16 cellular contexts compared by ENCODE assay signal in the genomic region with DNA sequence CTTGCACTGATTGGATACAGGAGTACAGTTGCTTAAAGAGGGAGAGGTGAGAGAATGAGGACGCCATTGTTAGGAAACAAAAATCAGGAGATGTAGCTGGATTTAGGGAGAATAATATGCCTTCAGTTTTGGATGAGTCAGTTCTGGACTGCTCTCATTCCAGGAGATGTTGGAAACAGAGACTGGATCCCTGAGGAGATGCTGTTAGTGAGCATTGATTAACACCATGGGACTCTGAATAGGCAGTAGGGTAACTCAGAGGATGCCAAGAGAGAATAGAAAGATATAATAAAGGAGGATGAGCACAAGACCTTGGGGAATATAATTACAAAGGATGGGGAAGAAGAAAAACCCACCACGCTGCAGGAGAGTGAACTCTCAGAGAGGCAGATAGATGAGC. TPM values are rescaled to one million over a fixed set of nuclear protein-coding genes. Genes with fewer than 3 reads are reported as not detected.
DNase-seq lines count a peak whose midpoint lies in the region; ATAC-seq and TF ChIP-seq lines count a peak whose summit lies in the region.
"Had no signal": no experiment of that assay in that cellular context is flagged by ENCODE, and none has a peak within 500 bp of the region (broad histone marks: within the 10 kb centered on the region; RNA-seq: fewer than 3 reads in every experiment).

No MANE protein-coding gene starts in this region.

- H3K27me3 ChIP-seq in RWPE2 (ENCODE audit: insufficient read depth, poor library complexity, severe bottlenecking): no peaks in the 10 kb centered on the region

- ATAC-seq in RWPE2 (ENCODE audit: low read depth): peak; percentile 13; the same call in 1 of the 3 replicates
- ATAC-seq in omental fat pad (ENCODE audit: low FRiP score): peak; percentile 5
- ATAC-seq in HG02678 (IDR thresholded peaks at IDR 0.05; ENCODE audit: unreplicated experiment): no peak
- ATAC-seq: naive thymus-derived CD4-positive, alpha-beta T cell had no signal

- peak overlapping the region; percentile 90 for H3K27ac ChIP-seq in RWPE2 (ENCODE audit: poor library complexity, severe bottlenecking)

- no peak for TF ChIP-seq CTCF in RWPE2 (IDR thresholded peaks at IDR 0.05; ENCODE audit: poor library complexity, severe bottlenecking)
- TF ChIP-seq CTCF in omental fat pad (IDR thresholded peaks at IDR 0.05): no peak

- H3K36me3 ChIP-seq in RWPE2 (ENCODE audit: low read depth): no peaks in the 10 kb centered on the region

- no peaks in the 10 kb centered on the region for H3K9me3 ChIP-seq in RWPE2 (ENCODE audit: severe bottlenecking)

- peaks cover 32% of the 10 kb centered on the region for H3K4me1 ChIP-seq in RWPE2 (ENCODE audit: insufficient read depth, poor library complexity, severe bottlenecking)

- no peak overlapping the region for H3K4me3 ChIP-seq in RWPE2 (ENCODE audit: severe bottlenecking)

- DNase-seq in AG20443 (ENCODE audit: low spot score) (peak; percentile 44), RWPE2 (ENCODE audit: low spot score) (no peak), fibroblast of gingiva (ENCODE audit: low read depth) (peak; percentile 52), omental fat pad (ENCODE audit: low spot score) (no peak), NCI-H2171 (lab: John Stamatoyannopoulos, UW) (no peak), ecto neural progenitor cell (ENCODE audit: low spot score) (no peak), Kasumi-1 (lab: John Stamatoyannopoulos, UW) (no peak)
- DNase-seq: activated B cell treated with CpG ODN at 0.5 μM for 24 hours; activated effector memory CD4-positive, alpha-beta T cell treated with Interleukin-2 at 50 U/mL for 16 hours; AML-193; cerebellar nuclear complex; GF-D8; naive thymus-derived CD4-positive, alpha-beta T cell; NCI-H526; stimulated activated CD4-positive, alpha-beta T cell treated with anti-CD3 and anti-CD28 coated beads, Interleukin-15, amount 100 ng/mL, for 24 hours had no signal

RNA-seq across cellular contexts. Expression of gene KCNJ15, which starts 10.3 kb away (rescaled TPM):
- 10 to 100 TPM in 1 of 4 donors, 1 to 10 TPM in 3; 1.2 to 12.1 (median 2.7) TPM for total RNA-seq in omental fat pad
- total RNA-seq: activated B cell treated with CpG ODN at 0.5 μM for 24 hours had no signal

Comparison
In these comparisons a context has a peak if more than half of its experiments do, and no peak if none do; other contexts are left out.
1. DNase-seq: peak in AG20443 (single experiment) and fibroblast of gingiva (single experiment); none in RWPE2 (single experiment), omental fat pad (single experiment), NCI-H2171 (single experiment), ecto neural progenitor cell (single experiment) and Kasumi-1 (0 of 2).